Comparison of ENCODE assay signal across 15 cellular contexts in the genomic region with DNA sequence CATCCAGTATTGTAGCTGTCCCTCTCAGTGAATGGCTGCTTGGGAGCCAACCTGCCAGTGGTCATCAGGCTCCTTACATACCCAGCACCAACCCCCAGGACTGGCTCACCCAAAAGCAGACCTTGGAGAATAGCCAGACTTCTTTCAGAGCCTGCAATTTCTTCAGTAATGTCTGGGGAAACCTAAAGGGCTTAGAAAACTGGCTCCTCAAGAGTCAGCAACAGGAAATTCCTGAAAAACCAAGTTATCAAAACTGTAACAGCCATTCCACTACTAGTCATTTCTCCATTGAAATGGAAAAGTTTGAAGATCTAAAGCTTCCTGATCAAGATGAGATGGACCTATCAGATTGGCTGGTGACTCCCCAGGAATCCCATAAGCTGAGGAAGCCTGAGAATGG. TPM values are rescaled to one million over a fixed set of nuclear protein-coding genes. Genes with fewer than 3 reads are reported as not detected.
DNase-seq lines count a peak whose midpoint lies in the region; ATAC-seq, FAIRE-seq and TF ChIP-seq lines count a peak whose summit lies in the region.
"Had no signal": no experiment of that assay in that cellular context is flagged by ENCODE, and none has a peak within 500 bp of the region (broad histone marks: within the 10 kb centered on the region; RNA-seq: fewer than 3 reads in every experiment).

No MANE protein-coding gene starts in this region.

- no peaks in the 10 kb centered on the region for H3K27me3 ChIP-seq in AG04450 (ENCODE audit: control insufficient read depth, insufficient read depth, low read length)
- H3K27me3 ChIP-seq: gastroesophageal sphincter, left lung, thyroid gland had no signal

- POLR2A ChIA-PET in AG04450 (lab: Yijun Ruan, JAX) = interaction anchor here (2.6 kb wide), 1 partner anchor 13 kb away, joined by 7 read pairs; a partner anchor contains a TSS

- FAIRE-seq in kidney (lab: Jason Lieb, UNC) = no peak

- H3K4me3 ChIP-seq in AG04450 (ENCODE audit: low read depth, low read length) (no peak overlapping the region), fibroblast of the aortic adventitia (ENCODE audit: low read depth, low read length) (no peak overlapping the region), kidney (ENCODE audit: low read length in 2 of 2) (no peak overlapping the region)
- H3K4me3 ChIP-seq: gastroesophageal sphincter, left lung, thyroid gland had no signal

- H3K27ac ChIP-seq in AG04450 (ENCODE audit: low read depth, low read length) = peak overlapping the region; percentile 24
- H3K27ac ChIP-seq in kidney (ENCODE audit: low read depth in 2 of 2, low read length in 2 of 2) = no peak overlapping the region
- H3K27ac ChIP-seq: thyroid gland had no signal

- no peak for ATAC-seq in HG03196 (IDR thresholded peaks at IDR 0.05; ENCODE audit: unreplicated experiment)
- ATAC-seq: gastroesophageal sphincter had no signal

- H3K4me1 ChIP-seq in kidney (ENCODE audit: control insufficient read depth in 1 of 2, insufficient read depth in 1 of 2, low read depth in 1 of 2, low read length in 2 of 2) = peaks cover 3 to 4% of the 10 kb centered on the region in 2 donors

- H3K9ac ChIP-seq in kidney (ENCODE audit: low read length in 2 of 2) = no peak overlapping the region

- intact Hi-C loops in kidney (cut with DNase I) = no loop called here

- CTCF ChIA-PET in AG04450 (lab: Charles Lee) = interaction anchor here (2.2 to 3.6 kb wide), 2 partner anchors 22 to 72 kb away, joined by 8 to 14 read pairs; no protein-coding TSS in a partner anchor

- no peaks in the 10 kb centered on the region for H3K9me3 ChIP-seq in AG04450 (ENCODE audit: control insufficient read depth, insufficient read depth, low read length)
- no peaks in the 10 kb centered on the region for H3K9me3 ChIP-seq in kidney (ENCODE audit: control insufficient read depth in 1 of 2, low read length in 2 of 2)
- H3K9me3 ChIP-seq: gastroesophageal sphincter, left lung, thyroid gland had no signal

- DNase-seq in AG04450 (ENCODE audit: low read depth, low spot score) (no peak), HT1080 (ENCODE audit: low read depth) (peak; percentile 60), astrocyte of the hippocampus (ENCODE audit: low read depth, low spot score) (peak; percentile 31), fibroblast of the aortic adventitia (ENCODE audit: low read depth) (peak; percentile 78), NCI-H748 treated with DMSO at 0.1 percent for 48 hours (lab: John Stamatoyannopoulos, UW) (no peak), kidney (no peak), activated T-cell treated with anti-CD3 and anti-CD28 coated beads for 4 hours (no peak)
- DNase-seq: DMS53, H7, left lung, NCI-H1105, thyroid gland had no signal

- H3K36me3 ChIP-seq in kidney (ENCODE audit: control insufficient read depth in 1 of 2, insufficient read depth in 2 of 2, low read length in 2 of 2) = no peaks in the 10 kb centered on the region
- H3K36me3 ChIP-seq: gastroesophageal sphincter, left lung, thyroid gland had no signal

- TF ChIP-seq CTCF in AG04450 (IDR thresholded peaks at IDR 0.05; ENCODE audit: low read depth, low read length) (no peak), fibroblast of the aortic adventitia (IDR thresholded peaks at IDR 0.05; ENCODE audit: insufficient read depth, low read length) (no peak), kidney (IDR thresholded peaks at IDR 0.05; ENCODE audit: borderline replicate concordance, extremely low read depth, insufficient read depth) (no peak)

RNA-seq across cellular contexts. Expression of a gene that starts 12.3 kb away (rescaled TPM):
- polyA plus RNA-seq in AG04450 (2011; rRNA removed) (50.6 and 66.9 TPM in 2 replicates), kidney (ENCODE audit: insufficient read depth, low read depth, low replicate concordance) (29.8 TPM)
- polyA minus RNA-seq in AG04450 (2011; rRNA and poly(A)+ RNA removed) = 44.3 and 61.7 TPM in 2 replicates
- 38.7 and 55.8 TPM in 2 replicates for total RNA-seq in HT1080 (2014; rRNA removed; shearing (Covaris generic))
- polyA plus RNA-seq in HT1080 (2015; cell fraction: cytosol; rRNA removed) = 60.9 and 62.1 TPM in 2 replicates
- polyA plus RNA-seq in HT1080 (2015; cell fraction: nucleus; rRNA removed) = 133 and 146 TPM in 2 replicates
- total RNA-seq in fibroblast of the aortic adventitia (ENCODE audit: low replicate concordance) (15.0 and 42.1 TPM in 2 replicates), kidney (109 TPM)

RNA-seq across cellular contexts. Expression of a gene that starts 24.0 kb away (rescaled TPM):
- polyA plus RNA-seq in AG04450 (2011; rRNA removed) = not detected in 2 replicates
- polyA minus RNA-seq in AG04450 (2011; rRNA and poly(A)+ RNA removed) = not detected in 2 replicates
- not detected in 2 replicates for total RNA-seq in HT1080 (2014; rRNA removed; shearing (Covaris generic))
- not detected in 2 replicates for polyA plus RNA-seq in HT1080 (2015; cell fraction: cytosol; rRNA removed)
- polyA plus RNA-seq in HT1080 (2015; cell fraction: nucleus; rRNA removed) = not detected in 2 replicates
- not detected in 2 replicates for total RNA-seq in fibroblast of the aortic adventitia (ENCODE audit: low replicate concordance)
- 0.13 TPM for total RNA-seq in kidney
- polyA plus RNA-seq in kidney (ENCODE audit: insufficient read depth, low read depth, low replicate concordance) = not detected
- total RNA-seq: A172, gastroesophageal sphincter, H7, left lung, thyroid gland had no signal

RNA-seq across cellular contexts. Expression of a gene that starts 32.3 kb away (rescaled TPM):
- polyA plus RNA-seq in AG04450 (2011; rRNA removed) (0.82 and 1.1 TPM in 2 replicates), kidney (ENCODE audit: insufficient read depth, low read depth, low replicate concordance) (31.9 TPM)
- polyA minus RNA-seq in AG04450 (2011; rRNA and poly(A)+ RNA removed) = 0.64 and 0.91 TPM in 2 replicates
- 53.3 and 67.7 TPM in 2 replicates for total RNA-seq in HT1080 (2014; rRNA removed; shearing (Covaris generic))
- 54.9 and 60.3 TPM in 2 replicates for polyA plus RNA-seq in HT1080 (2015; cell fraction: cytosol; rRNA removed)
- 22.4 and 27.3 TPM in 2 replicates for polyA plus RNA-seq in HT1080 (2015; cell fraction: nucleus; rRNA removed)
- total RNA-seq in fibroblast of the aortic adventitia (ENCODE audit: low replicate concordance) (0.36 and 1.1 TPM in 2 replicates), kidney (34.9 TPM)

RNA-seq across cellular contexts. Expression of a gene that starts 55.5 kb away (rescaled TPM):
- 12.7 and 17.7 TPM in 2 replicates for polyA plus RNA-seq in AG04450 (2011; rRNA removed)
- polyA minus RNA-seq in AG04450 (2011; rRNA and poly(A)+ RNA removed) = 9.1 and 9.9 TPM in 2 replicates
- 5.1 and 11.9 TPM in 2 replicates for total RNA-seq in HT1080 (2014; rRNA removed; shearing (Covaris generic))
- polyA plus RNA-seq in HT1080 (2015; cell fraction: cytosol; rRNA removed) = 12.7 and 17.5 TPM in 2 replicates
- polyA plus RNA-seq in HT1080 (2015; cell fraction: nucleus; rRNA removed) = 14.0 and 16.5 TPM in 2 replicates
- 4.7 and 9.9 TPM in 2 replicates for total RNA-seq in fibroblast of the aortic adventitia (ENCODE audit: low replicate concordance)
- total RNA-seq in kidney = 13.7 TPM
- polyA plus RNA-seq in kidney (ENCODE audit: insufficient read depth, low read depth, low replicate concordance) = 3.9 TPM

Comparison
In these comparisons a context has a peak if more than half of its experiments do, and no peak if none do; other contexts are left out.
1. DNase-seq: peak in HT1080 (single experiment), astrocyte of the hippocampus (single experiment) and fibroblast of the aortic adventitia (single experiment); none in AG04450 (single experiment), NCI-H748 treated with DMSO at 0.1 percent for 48 hours (single experiment), kidney (single experiment) and activated T-cell treated with anti-CD3 and anti-CD28 coated beads for 4 hours (single experiment).
2. RNA of a gene that starts 32.3 kb away (total RNA-seq): 53.3 to 67.7 TPM in HT1080 and 34.9 TPM in kidney (single experiment); 0.36 to 1.1 TPM in fibroblast of the aortic adventitia; every median in the first group is over 10 times any median in the second.